ENCODE assay signal across 16 cellular contexts in the genomic region with DNA sequence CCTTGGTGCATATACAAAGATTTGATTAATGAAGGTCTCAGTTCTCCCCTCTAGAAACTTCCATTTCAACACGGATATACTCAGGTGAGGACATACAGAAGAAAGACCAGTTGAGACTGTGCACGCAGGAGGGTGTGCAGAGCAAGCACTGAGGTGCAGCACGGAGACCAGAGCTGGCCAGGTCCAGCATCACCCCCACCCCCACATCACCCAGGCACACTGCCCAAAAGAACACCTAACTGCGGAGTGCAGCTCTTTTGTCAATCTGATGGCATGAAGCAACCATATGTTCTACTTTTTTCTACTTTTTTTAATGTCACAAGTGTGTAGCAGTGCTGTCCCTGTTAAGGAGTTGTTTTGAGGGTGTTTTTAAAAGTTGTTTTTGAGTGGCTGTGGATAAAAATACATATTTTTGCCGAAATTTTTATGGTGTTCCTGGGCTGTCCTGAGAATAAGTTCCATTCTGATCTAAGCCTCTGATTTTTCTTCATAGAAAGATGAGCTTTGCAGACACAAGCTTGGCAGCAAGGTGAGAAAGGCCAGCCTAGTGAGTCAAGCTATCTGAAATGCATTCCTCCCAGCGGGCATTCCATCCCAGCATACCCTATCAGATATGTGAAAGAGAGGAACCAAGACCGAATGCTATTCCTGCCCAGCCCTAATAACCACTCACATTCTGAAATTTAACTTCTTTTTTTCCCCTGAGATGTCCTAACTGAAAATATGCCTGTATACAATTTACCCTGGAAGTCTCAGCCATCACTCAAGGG.
DNase-seq lines count a peak whose midpoint lies in the region; ATAC-seq, FAIRE-seq and TF ChIP-seq lines count a peak whose summit lies in the region.
"Had no signal": no experiment of that assay in that cellular context is flagged by ENCODE, and none has a peak within 500 bp of the region (broad histone marks: within the 10 kb centered on the region; RNA-seq: fewer than 3 reads in every experiment).

No MANE protein-coding gene starts in this region.

- peaks cover 40% of the 10 kb centered on the region for H3K4me1 ChIP-seq in Caco-2
- peaks cover 18 to 24% of the 10 kb centered on the region in 2 donors for H3K4me1 ChIP-seq in kidney (ENCODE audit: control insufficient read depth in 1 of 2, insufficient read depth in 1 of 2, low read depth in 1 of 2, low read length in 2 of 2)
- peaks cover 33 to 44% (median 40%) of the 10 kb centered on the region in 3 donors for H3K4me1 ChIP-seq in pancreas

- H3K27ac ChIP-seq in kidney (ENCODE audit: low read depth in 2 of 2, low read length in 2 of 2): peak overlapping the region; percentile 39 to 63
- H3K27ac ChIP-seq in pancreas: peak overlapping the region; percentile 46 to 86 (median 70)
- H3K27ac ChIP-seq: esophagus squamous epithelium, neutrophil had no signal

- POLR2A ChIA-PET in Caco-2 (lab: Charles Lee): interaction anchor here (0.6 kb wide), 1 partner anchor 700 kb away, joined by 4 read pairs; no protein-coding TSS in a partner anchor

- no peak for DNase-seq in Caco-2
- DNase-seq in kidney: no peak
- peak in 4 of 6 donors; percentile 60 to 77 (median 68) for DNase-seq in pancreas
- no peak for DNase-seq in NK-92 (lab: John Stamatoyannopoulos, UW; ENCODE audit: unreplicated experiment)
- DNase-seq in amniotic stem cell (lab: John Stamatoyannopoulos, UW): no peak
- no peak for DNase-seq in NCI-H774 (lab: John Stamatoyannopoulos, UW)
- DNase-seq: activated CD4-positive, alpha-beta T cell treated with anti-CD3 and anti-CD28 coated beads for 48 hours; AML-193; esophagus squamous epithelium; NCI-H1436 treated with DMSO at 0.1 percent for 48 hours; NCI-H526; stimulated activated naive CD4-positive, alpha-beta T cell treated with Interleukin-2 at 50 U/mL for 16 hours had no signal

- no peaks in the 10 kb centered on the region; the same call in 1 of the 2 replicates for H3K36me3 ChIP-seq in Caco-2 (ENCODE audit: control insufficient read depth, insufficient read depth, low read length)
- peaks cover 15 to 19% of the 10 kb centered on the region in 2 donors for H3K36me3 ChIP-seq in kidney (ENCODE audit: control insufficient read depth in 1 of 2, insufficient read depth in 2 of 2, low read length in 2 of 2)
- H3K36me3 ChIP-seq in pancreas: no peaks in the 10 kb centered on the region

- peak overlapping the region; percentile 57 for H3K4me3 Mint-ChIP-seq in Caco-2 (ENCODE audit: unreplicated experiment)
- H3K4me3 Mint-ChIP-seq: GM23338 had no signal

- no peaks in the 10 kb centered on the region for H3K27me3 Mint-ChIP-seq in Caco-2 (ENCODE audit: insufficient read depth, unreplicated experiment)

- peaks cover 23% of the 10 kb centered on the region for H3K4me1 Mint-ChIP-seq in Caco-2 (ENCODE audit: low read depth, unreplicated experiment)

- TF ChIP-seq CTCF in Caco-2 (IDR thresholded peaks at IDR 0.05; ENCODE audit: insufficient read depth in 1 of 2, low read depth in 1 of 2, low read length in 1 of 2, severe bottlenecking in 1 of 2, unreplicated experiment in 1 of 2): no peak
- no peak for TF ChIP-seq CTCF in kidney (IDR thresholded peaks at IDR 0.05; ENCODE audit: borderline replicate concordance, extremely low read depth, insufficient read depth)
- TF ChIP-seq CTCF in pancreas (IDR thresholded peaks at IDR 0.05): no peak

- H3K36me3 Mint-ChIP-seq in Caco-2 (ENCODE audit: insufficient read depth, unreplicated experiment): peaks cover 6% of the 10 kb centered on the region

- H3K27me3 ChIP-seq in Caco-2 (replicated peaks; ENCODE audit: control insufficient read depth, insufficient read depth, low read length) (no peaks in the 10 kb centered on the region), pancreas (no peaks in the 10 kb centered on the region)
- H3K27me3 ChIP-seq: esophagus squamous epithelium, neutrophil had no signal

- intact Hi-C loops in Caco-2 (cut with micrococcal nuclease; ENCODE audit: unreplicated experiment): loop anchor here (1.0 to 2.0 kb wide), 3 partner anchors 23 to 59 kb away; no protein-coding TSS in a partner anchor
- intact Hi-C loops in kidney (cut with DNase I): no loop called here
- intact Hi-C loops in pancreas (cut with DNase I): no loop called here

- BruUV-seq in Caco-2 (replicated peaks; lab: Mats Ljungman, UMichigan): no TSS peak

- H3K9me3 ChIP-seq in Caco-2: no peaks in the 10 kb centered on the region
- H3K9me3 ChIP-seq in kidney (ENCODE audit: control insufficient read depth in 1 of 2, low read length in 2 of 2): no peaks in the 10 kb centered on the region
- no peaks in the 10 kb centered on the region for H3K9me3 ChIP-seq in pancreas
- H3K9me3 ChIP-seq: esophagus squamous epithelium, neutrophil had no signal

- H3K9me3 Mint-ChIP-seq in Caco-2 (ENCODE audit: unreplicated experiment): no peaks in the 10 kb centered on the region
- H3K9me3 Mint-ChIP-seq: GM23338 had no signal

- CTCF ChIA-PET in Caco-2 (lab: Charles Lee): interaction anchor here (0.5 to 1.3 kb wide), 2 partner anchors 35 to 65 kb away, joined by 3 to 11 read pairs; no protein-coding TSS in a partner anchor

- FAIRE-seq in kidney (lab: Jason Lieb, UNC) (no peak), pancreas (lab: Jason Lieb, UNC) (no peak)

- WGBS in pancreas, 2 donors: 21 to 22% methylated on average over 7 of the region's 7 CpGs

- ATAC-seq in SK-N-SH treated with all-trans-retinoic acid at 6 μM for 48 hours (peak; percentile 91), pancreas (peak; percentile 46 to 66 (median 51)), GM18909 (IDR thresholded peaks at IDR 0.05; ENCODE audit: poor library complexity, unreplicated experiment) (no peak)
- ATAC-seq: GM23338 had no signal

- H3K27ac Mint-ChIP-seq in Caco-2 (ENCODE audit: unreplicated experiment): peak overlapping the region; percentile 84
- H3K27ac Mint-ChIP-seq: GM23338 had no signal

- H3K4me3 ChIP-seq in Caco-2 (ENCODE audit: low read depth, low read length): no peak overlapping the region
- H3K4me3 ChIP-seq in kidney (ENCODE audit: low read length in 2 of 2): no peak overlapping the region
- no peak overlapping the region for H3K4me3 ChIP-seq in pancreas
- H3K4me3 ChIP-seq: esophagus squamous epithelium, GM23338 had no signal

- H3K9ac ChIP-seq in kidney (ENCODE audit: low read length in 2 of 2): no peak overlapping the region

TF ChIP-seq in SK-N-SH treated with all-trans-retinoic acid at 6 μM for 48 hours, 23 proteins besides CTCF, POLR2A, EP300 and RAD21:
- TF ChIP-seq ISL1 (CRISPR knock-in tag; IDR thresholded peaks at IDR 0.05) (peak; percentile 54; the same call in 1 of the 2 replicates), ZFP3 (CRISPR knock-in tag; IDR thresholded peaks at IDR 0.05) (no peak)
TF ChIP-seq in SK-N-SH treated with all-trans-retinoic acid at 6 μM for 48 hours: peak in this region for 1.

Comparison
In these comparisons a context has a peak if more than half of its experiments do, and no peak if none do; other contexts are left out.
1. DNase-seq: peak in pancreas (4 of 6); none in Caco-2 (0 of 2), kidney (single experiment), NK-92 (single experiment), amniotic stem cell (single experiment) and NCI-H774 (single experiment).